In the genomic region with DNA sequence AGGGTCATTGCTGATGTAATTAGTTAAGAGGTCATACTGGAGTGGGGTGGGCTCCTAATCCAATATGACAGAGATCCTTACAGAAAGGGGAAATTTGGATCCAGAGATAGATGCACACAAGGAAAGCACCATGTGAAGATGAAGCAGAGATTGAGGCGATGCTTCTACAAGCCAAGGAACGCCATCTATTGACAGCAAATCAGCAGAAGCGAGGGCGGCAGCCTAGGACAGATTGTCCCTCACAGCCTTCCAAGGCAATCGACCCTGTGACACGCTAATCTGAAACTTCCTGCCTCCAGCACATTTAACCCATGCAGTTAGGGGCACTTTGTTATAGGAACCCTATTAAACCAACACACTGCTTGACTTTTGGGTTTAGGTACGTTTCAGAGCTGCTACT, we compare ENCODE assay signal across 16 cellular contexts.
DNase-seq lines count a peak whose midpoint lies in the region; ATAC-seq and TF ChIP-seq lines count a peak whose summit lies in the region.
"Had no signal": no experiment of that assay in that cellular context is flagged by ENCODE, and none has a peak within 500 bp of the region (broad histone marks: within the 10 kb centered on the region; RNA-seq: fewer than 3 reads in every experiment).

No MANE protein-coding gene starts in this region.

- TF ChIP-seq EP300 in SK-N-SH (IDR thresholded peaks at IDR 0.05; ENCODE audit: borderline replicate concordance in 1 of 2, low read depth in 1 of 2, low read length in 1 of 2), result no peak

- no peaks in the 10 kb centered on the region for H4K20me1 ChIP-seq in SK-N-SH (ENCODE audit: insufficient read depth)

- no peak overlapping the region for H3K27ac ChIP-seq in SK-N-SH (ENCODE audit: low read depth in 2 of 2, low read length in 1 of 2)
- H3K27ac ChIP-seq: colonic mucosa, left lung had no signal

- H3K9ac ChIP-seq in SK-N-SH, result no peak overlapping the region

- H3K27me3 ChIP-seq in SK-N-SH (ENCODE audit: insufficient read depth), result no peaks in the 10 kb centered on the region
- H3K27me3 ChIP-seq: colonic mucosa, left lung had no signal

- TF ChIP-seq RAD21 in SK-N-SH (IDR thresholded peaks at IDR 0.05; ENCODE audit: low read length), result no peak

- H3K4me3 ChIP-seq in SK-N-SH (ENCODE audit: low read depth in 2 of 2, low read length in 1 of 2) (no peak overlapping the region), fibroblast of mammary gland (ENCODE audit: control insufficient read depth, low read depth, low read length) (no peak overlapping the region)
- H3K4me3 ChIP-seq: colonic mucosa, left lung, smooth muscle cell had no signal

- peak; percentile 9; the same call in 1 of the 2 replicates for TF ChIP-seq CTCF in SK-N-SH (IDR thresholded peaks at IDR 0.05)
- TF ChIP-seq CTCF in fibroblast of mammary gland (conservative IDR thresholded peaks at IDR 0.05; ENCODE audit: control insufficient read depth, insufficient read depth, low read depth, low read length), result no peak

- no peak overlapping the region for H3K4me2 ChIP-seq in SK-N-SH
- H3K4me2 ChIP-seq: smooth muscle cell had no signal

- no peak for DNase-seq in SK-N-SH
- peak; percentile 75 for DNase-seq in NCI-H82 (lab: John Stamatoyannopoulos, UW)
- peak; percentile 6 for DNase-seq in fibroblast of mammary gland (ENCODE audit: low read depth)
- DNase-seq in stromal cell of bone marrow (ENCODE audit: low read depth), result peak; percentile 2
- no peak for DNase-seq in activated CD8-positive, alpha-beta memory T cell treated with anti-CD3 and anti-CD28 coated beads for 24 hours
- no peak for DNase-seq in A172 (ENCODE audit: low spot score)
- no peak for DNase-seq in LoVo (ENCODE audit: low spot score)
- DNase-seq: activated CD4-positive, alpha-beta memory T cell treated with anti-CD3 and anti-CD28 coated beads, Interleukin-2, amount 10 ng/mL, durations not matched to agents 7 days and 5 days; activated naive CD4-positive, alpha-beta T cell treated with anti-CD3 and anti-CD28 coated beads, Interleukin-2, amount 10 ng/mL, durations not matched to agents 7 days and 5 days; AML-193; colonic mucosa; left lung; NCI-H1417 treated with DMSO at 0.1 percent for 48 hours; T-helper 2 cell had no signal

- WGBS in SK-N-SH (ENCODE audit: low lambda C conversion rate), result 21% methylated on average over 6 of the region's 7 CpGs

- H3K9me2 ChIP-seq in SK-N-SH, result no peaks in the 10 kb centered on the region

- ATAC-seq in SK-N-SH treated with all-trans-retinoic acid at 6 μM for 48 hours, result no peak
- ATAC-seq: left lung had no signal

- H2AFZ ChIP-seq in SK-N-SH (ENCODE audit: low read depth), result no peak overlapping the region

- H3K9me3 ChIP-seq in SK-N-SH, result no peaks in the 10 kb centered on the region
- H3K9me3 ChIP-seq: colonic mucosa, left lung had no signal

- POLR2A ChIA-PET in SK-N-SH (lab: Yijun Ruan, JAX), result no interaction called here

- no peaks in the 10 kb centered on the region for H3K79me2 ChIP-seq in SK-N-SH (ENCODE audit: insufficient read depth)

- no peaks in the 10 kb centered on the region for H3K36me3 ChIP-seq in SK-N-SH (replicated peaks in 1 of 2; ENCODE audit: control insufficient read depth in 1 of 2, insufficient read depth in 2 of 2, low read length in 1 of 2)
- H3K36me3 ChIP-seq: colonic mucosa, left lung had no signal

- H3F3A ChIP-seq in SK-N-SH (replicated peaks; ENCODE audit: insufficient read depth), result no peaks in the 10 kb centered on the region

- no peaks in the 10 kb centered on the region for H3K4me1 ChIP-seq in SK-N-SH (ENCODE audit: control insufficient read depth in 1 of 2, insufficient read depth in 2 of 2, low read depth in 1 of 2, low read length in 1 of 2)
- H3K4me1 ChIP-seq: colonic mucosa, left lung had no signal

- CTCF ChIA-PET in SK-N-SH (lab: Yijun Ruan, JAX), result no interaction called here

TF ChIP-seq in SK-N-SH, 30 proteins besides CTCF, POLR2A, EP300 and RAD21:
- TF ChIP-seq MXI1 (IDR thresholded peaks at IDR 0.05; ENCODE audit: low read depth, low read length) (no peak), YY1 (IDR thresholded peaks at IDR 0.05; ENCODE audit: low read depth) (no peak), JUND (IDR thresholded peaks at IDR 0.05) (no peak), REST (IDR thresholded peaks at IDR 0.05; ENCODE audit: low read depth, low read length) (no peak), TAF1 (IDR thresholded peaks at IDR 0.05; ENCODE audit: borderline replicate concordance, low read depth, low read length) (no peak)
- TF ChIP-seq, protein P1, sequence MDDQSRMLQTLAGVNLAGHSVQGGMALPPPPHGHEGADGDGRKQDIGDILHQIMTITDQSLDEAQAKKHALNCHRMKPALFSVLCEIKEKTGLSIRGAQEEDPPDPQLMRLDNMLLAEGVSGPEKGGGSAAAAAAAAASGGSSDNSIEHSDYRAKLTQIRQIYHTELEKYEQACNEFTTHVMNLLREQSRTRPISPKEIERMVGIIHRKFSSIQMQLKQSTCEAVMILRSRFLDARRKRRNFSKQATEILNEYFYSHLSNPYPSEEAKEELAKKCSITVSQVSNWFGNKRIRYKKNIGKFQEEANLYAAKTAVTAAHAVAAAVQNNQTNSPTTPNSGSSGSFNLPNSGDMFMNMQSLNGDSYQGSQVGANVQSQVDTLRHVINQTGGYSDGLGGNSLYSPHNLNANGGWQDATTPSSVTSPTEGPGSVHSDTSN (IDR thresholded peaks at IDR 0.05), result no peak

TF ChIP-seq in SK-N-SH treated with all-trans-retinoic acid at 6 μM for 48 hours, 23 proteins besides CTCF, POLR2A, EP300 and RAD21 (continues in another document):
- no peak for TF ChIP-seq SNAI2 (CRISPR knock-in tag; IDR thresholded peaks at IDR 0.05)
- no peak for TF ChIP-seq CSRNP3 (CRISPR knock-in tag; IDR thresholded peaks at IDR 0.05)
- no peak for TF ChIP-seq TSHZ2 (CRISPR knock-in tag; IDR thresholded peaks at IDR 0.05)
- no peak for TF ChIP-seq ZNF70 (CRISPR knock-in tag; IDR thresholded peaks at IDR 0.05)
- TF ChIP-seq GLIS3 (CRISPR knock-in tag; IDR thresholded peaks at IDR 0.05), result no peak
- TF ChIP-seq, protein P2, sequence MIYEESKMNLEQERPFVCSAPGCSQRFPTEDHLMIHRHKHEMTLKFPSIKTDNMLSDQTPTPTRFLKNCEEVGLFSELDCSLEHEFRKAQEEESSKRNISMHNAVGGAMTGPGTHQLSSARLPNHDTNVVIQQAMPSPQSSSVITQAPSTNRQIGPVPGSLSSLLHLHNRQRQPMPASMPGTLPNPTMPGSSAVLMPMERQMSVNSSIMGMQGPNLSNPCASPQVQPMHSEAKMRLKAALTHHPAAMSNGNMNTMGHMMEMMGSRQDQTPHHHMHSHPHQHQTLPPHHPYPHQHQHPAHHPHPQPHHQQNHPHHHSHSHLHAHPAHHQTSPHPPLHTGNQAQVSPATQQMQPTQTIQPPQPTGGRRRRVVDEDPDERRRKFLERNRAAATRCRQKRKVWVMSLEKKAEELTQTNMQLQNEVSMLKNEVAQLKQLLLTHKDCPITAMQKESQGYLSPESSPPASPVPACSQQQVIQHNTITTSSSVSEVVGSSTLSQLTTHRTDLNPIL (CRISPR knock-in tag; IDR thresholded peaks at IDR 0.05; ENCODE audit: low read depth), result no peak
- TF ChIP-seq PPARA (CRISPR knock-in tag; IDR thresholded peaks at IDR 0.05; ENCODE audit: borderline replicate concordance), result no peak
- TF ChIP-seq, protein P3, sequence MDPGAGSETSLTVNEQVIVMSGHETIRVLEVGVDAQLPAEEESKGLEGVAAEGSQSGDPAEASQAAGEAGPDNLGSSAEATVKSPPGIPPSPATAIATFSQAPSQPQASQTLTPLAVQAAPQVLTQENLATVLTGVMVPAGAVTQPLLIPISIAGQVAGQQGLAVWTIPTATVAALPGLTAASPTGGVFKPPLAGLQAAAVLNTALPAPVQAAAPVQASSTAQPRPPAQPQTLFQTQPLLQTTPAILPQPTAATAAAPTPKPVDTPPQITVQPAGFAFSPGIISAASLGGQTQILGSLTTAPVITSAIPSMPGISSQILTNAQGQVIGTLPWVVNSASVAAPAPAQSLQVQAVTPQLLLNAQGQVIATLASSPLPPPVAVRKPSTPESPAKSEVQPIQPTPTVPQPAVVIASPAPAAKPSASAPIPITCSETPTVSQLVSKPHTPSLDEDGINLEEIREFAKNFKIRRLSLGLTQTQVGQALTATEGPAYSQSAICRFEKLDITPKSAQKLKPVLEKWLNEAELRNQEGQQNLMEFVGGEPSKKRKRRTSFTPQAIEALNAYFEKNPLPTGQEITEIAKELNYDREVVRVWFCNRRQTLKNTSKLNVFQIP (CRISPR knock-in tag; IDR thresholded peaks at IDR 0.05; ENCODE audit: borderline replicate concordance, low read depth), result no peak

Comparison
In these comparisons a context has a peak if more than half of its experiments do, and no peak if none do; other contexts are left out.
1. DNase-seq: peak in NCI-H82 (single experiment), fibroblast of mammary gland (single experiment) and stromal cell of bone marrow (single experiment); none in SK-N-SH (single experiment), activated CD8-positive, alpha-beta memory T cell treated with anti-CD3 and anti-CD28 coated beads for 24 hours (single experiment), A172 (single experiment) and LoVo (single experiment).